10 cellular contexts compared by ENCODE assay signal in the genomic region with DNA sequence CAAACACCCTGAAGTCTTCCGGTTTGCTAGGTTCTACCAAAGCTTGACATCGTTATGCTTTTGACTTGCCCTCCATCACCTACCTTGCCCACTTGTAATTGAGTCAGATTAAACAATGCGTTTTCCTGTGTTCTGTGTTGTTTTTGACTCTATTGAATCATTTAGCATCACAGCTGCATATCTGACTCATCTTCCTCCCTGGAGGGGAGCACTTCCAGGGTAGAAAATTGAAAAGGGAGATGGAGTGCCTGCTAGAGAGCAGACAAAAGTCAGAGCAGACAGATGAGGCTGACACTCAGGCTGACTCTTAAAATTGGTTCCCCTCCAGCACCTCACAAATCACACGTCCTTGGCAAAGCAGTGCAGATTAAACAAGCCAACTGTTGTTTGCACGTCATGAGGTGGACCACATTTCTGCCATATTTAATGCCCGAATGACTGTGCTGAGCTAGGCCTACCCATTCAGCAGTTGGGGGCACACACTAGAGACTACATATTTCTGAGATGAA. TPM values are rescaled to one million over a fixed set of nuclear protein-coding genes. Genes with fewer than 3 reads are reported as not detected.
DNase-seq lines count a peak whose midpoint lies in the region; ATAC-seq, FAIRE-seq and TF ChIP-seq lines count a peak whose summit lies in the region.
"Had no signal": no experiment of that assay in that cellular context is flagged by ENCODE, and none has a peak within 500 bp of the region (broad histone marks: within the 10 kb centered on the region; RNA-seq: fewer than 3 reads in every experiment).

No MANE protein-coding gene starts in this region.

- ATAC-seq in GM21737 (IDR thresholded peaks at IDR 0.05; ENCODE audit: unreplicated experiment): no peak

- H3K4me3 ChIP-seq in bronchial epithelial cell (ENCODE audit: low read depth, low read length): no peak overlapping the region

- no peaks in the 10 kb centered on the region for H3K27me3 ChIP-seq in bronchial epithelial cell (ENCODE audit: control insufficient read depth, insufficient read depth, low read length)
- H3K27me3 ChIP-seq: neutrophil had no signal

- FAIRE-seq in HTR-8/SVneo (lab: Jason Lieb, UNC) (peak; percentile 74), bronchial epithelial cell (lab: Jason Lieb, UNC) (no peak)

- DNase-seq in AG08395 (ENCODE audit: low spot score) (peak; percentile 83), HTR-8/SVneo (ENCODE audit: insufficient read length, low spot score) (peak; percentile 21), bronchial epithelial cell (ENCODE audit: low read depth) (peak; percentile 72), kidney glomerular epithelial cell (lab: John Stamatoyannopoulos, UW) (peak; percentile 52), NCI-H2227 (lab: John Stamatoyannopoulos, UW; ENCODE audit: unreplicated experiment) (no peak), GM19238 (ENCODE audit: insufficient read length, low spot score) (no peak), NCI-H1092 (lab: John Stamatoyannopoulos, UW) (no peak)
- DNase-seq: activated CD4-positive, alpha-beta T cell treated with anti-CD3 and anti-CD28 coated beads for 48 hours had no signal

- TF ChIP-seq CTCF in bronchial epithelial cell (IDR thresholded peaks at IDR 0.05; ENCODE audit: insufficient read depth, low read length, severe bottlenecking): no peak

- H3K36me3 ChIP-seq in bronchial epithelial cell (ENCODE audit: control insufficient read depth, insufficient read depth, low read length): no peaks in the 10 kb centered on the region
- H3K36me3 ChIP-seq: neutrophil had no signal

RNA-seq across cellular contexts. Expression of a gene that starts 2.2 kb away (rescaled TPM):
- total RNA-seq in bronchial epithelial cell: 0.13 TPM in 1 of 2 replicates, not detected in the other

RNA-seq across cellular contexts. Expression of a gene that starts 52.9 kb away (rescaled TPM):
- 20.2 and 21.1 TPM in 2 replicates for total RNA-seq in bronchial epithelial cell

Comparison
In these comparisons a context has a peak if more than half of its experiments do, and no peak if none do; other contexts are left out.
1. DNase-seq: peak in AG08395 (single experiment), HTR-8/SVneo (single experiment), bronchial epithelial cell (single experiment) and kidney glomerular epithelial cell (single experiment); none in NCI-H2227 (single experiment), GM19238 (single experiment) and NCI-H1092 (single experiment).